1 cellular context compared by ENCODE assay signal in the genomic region with DNA sequence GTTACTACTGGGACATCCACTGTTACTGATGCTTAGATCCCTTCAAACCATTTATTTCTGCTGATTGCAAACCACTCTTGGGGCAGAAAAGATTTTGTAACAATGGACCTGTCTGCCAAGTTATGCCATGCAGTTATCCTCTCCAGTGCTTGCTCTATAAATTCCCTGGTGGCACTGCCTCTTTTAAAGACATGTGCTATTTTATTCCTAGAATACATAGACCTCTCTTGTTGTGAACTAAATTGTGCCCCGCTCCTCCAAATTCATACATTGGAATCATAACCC.
TF ChIP-seq lines count a peak whose summit lies in the region.

No MANE protein-coding gene starts in this region.

TF ChIP-seq in H1, 55 proteins besides CTCF, POLR2A, EP300 and RAD21:
- TF ChIP-seq RFX5 (IDR thresholded peaks at IDR 0.05; ENCODE audit: borderline replicate concordance, low read depth, low read length) (no peak), SP4 (IDR thresholded peaks at IDR 0.05; ENCODE audit: low read length) (no peak), HDAC2 (IDR thresholded peaks at IDR 0.05; ENCODE audit: borderline replicate concordance in 1 of 2, low read depth in 2 of 2, low read length in 2 of 2) (no peak), HDAC6 (IDR thresholded peaks at IDR 0.05; ENCODE audit: low read depth, low read length) (no peak), TCF12 (IDR thresholded peaks at IDR 0.05; ENCODE audit: low read depth, low read length) (no peak), KDM4A (IDR thresholded peaks at IDR 0.05; ENCODE audit: low read depth, low read length, severe bottlenecking) (no peak), RBBP5 (IDR thresholded peaks at IDR 0.05; ENCODE audit: borderline replicate concordance, low read depth, low read length) (no peak), BRCA1 (IDR thresholded peaks at IDR 0.05; ENCODE audit: low read depth, low read length) (no peak), ZNF274 (IDR thresholded peaks at IDR 0.05; ENCODE audit: borderline replicate concordance, extremely low read depth, low read length) (no peak), GABPA (IDR thresholded peaks at IDR 0.05; ENCODE audit: borderline replicate concordance, insufficient read depth, low read length) (no peak), SIX5 (IDR thresholded peaks at IDR 0.05; ENCODE audit: low read depth, low read length) (no peak), ASH2L (IDR thresholded peaks at IDR 0.05; ENCODE audit: low read length) (no peak), POLR2AphosphoS5 (IDR thresholded peaks at IDR 0.05; ENCODE audit: low read depth, low read length) (no peak), EGR1 (IDR thresholded peaks at IDR 0.05; ENCODE audit: borderline replicate concordance, low read depth, low read length) (no peak), RXRA (IDR thresholded peaks at IDR 0.05; ENCODE audit: insufficient read depth, low read depth, low read length) (no peak)
- TF ChIP-seq, protein P1, sequence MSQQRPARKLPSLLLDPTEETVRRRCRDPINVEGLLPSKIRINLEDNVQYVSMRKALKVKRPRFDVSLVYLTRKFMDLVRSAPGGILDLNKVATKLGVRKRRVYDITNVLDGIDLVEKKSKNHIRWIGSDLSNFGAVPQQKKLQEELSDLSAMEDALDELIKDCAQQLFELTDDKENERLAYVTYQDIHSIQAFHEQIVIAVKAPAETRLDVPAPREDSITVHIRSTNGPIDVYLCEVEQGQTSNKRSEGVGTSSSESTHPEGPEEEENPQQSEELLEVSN (IDR thresholded peaks at IDR 0.05), result no peak
